In the genomic region with DNA sequence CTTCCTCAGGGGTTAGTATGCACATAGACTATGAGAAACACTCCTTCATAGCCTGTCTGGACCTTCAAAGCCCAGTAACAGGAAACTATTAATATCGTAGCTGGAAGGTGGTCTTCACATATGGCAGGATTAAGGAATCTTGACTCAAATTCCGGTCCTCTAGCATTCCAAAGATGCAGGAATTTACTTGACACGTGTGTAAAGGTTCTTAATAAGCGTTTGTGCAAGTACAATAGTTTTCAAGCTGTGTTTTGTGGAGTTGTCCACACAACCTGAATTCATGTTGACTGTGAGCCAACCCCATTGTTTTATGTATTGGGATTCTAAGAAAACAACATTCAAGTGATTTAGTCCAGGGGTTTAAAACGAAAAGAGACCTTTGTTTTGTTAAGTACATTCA, we compare ENCODE assay signal across 1 cellular context.
TF ChIP-seq lines count a peak whose summit lies in the region.

No MANE protein-coding gene starts in this region.

TF ChIP-seq in GM23338, 12 proteins besides CTCF, POLR2A, EP300 and RAD21:
- TF ChIP-seq REST (IDR thresholded peaks at IDR 0.05; ENCODE audit: unreplicated experiment) (no peak), POLR2AphosphoS5 (IDR thresholded peaks at IDR 0.05; ENCODE audit: low read depth) (no peak), STAT1 (IDR thresholded peaks at IDR 0.05; ENCODE audit: unreplicated experiment) (no peak), NANOG (IDR thresholded peaks at IDR 0.05; ENCODE audit: borderline replicate concordance) (peak; percentile 62; the same call in 1 of the 2 replicates)
- TF ChIP-seq, protein P1, sequence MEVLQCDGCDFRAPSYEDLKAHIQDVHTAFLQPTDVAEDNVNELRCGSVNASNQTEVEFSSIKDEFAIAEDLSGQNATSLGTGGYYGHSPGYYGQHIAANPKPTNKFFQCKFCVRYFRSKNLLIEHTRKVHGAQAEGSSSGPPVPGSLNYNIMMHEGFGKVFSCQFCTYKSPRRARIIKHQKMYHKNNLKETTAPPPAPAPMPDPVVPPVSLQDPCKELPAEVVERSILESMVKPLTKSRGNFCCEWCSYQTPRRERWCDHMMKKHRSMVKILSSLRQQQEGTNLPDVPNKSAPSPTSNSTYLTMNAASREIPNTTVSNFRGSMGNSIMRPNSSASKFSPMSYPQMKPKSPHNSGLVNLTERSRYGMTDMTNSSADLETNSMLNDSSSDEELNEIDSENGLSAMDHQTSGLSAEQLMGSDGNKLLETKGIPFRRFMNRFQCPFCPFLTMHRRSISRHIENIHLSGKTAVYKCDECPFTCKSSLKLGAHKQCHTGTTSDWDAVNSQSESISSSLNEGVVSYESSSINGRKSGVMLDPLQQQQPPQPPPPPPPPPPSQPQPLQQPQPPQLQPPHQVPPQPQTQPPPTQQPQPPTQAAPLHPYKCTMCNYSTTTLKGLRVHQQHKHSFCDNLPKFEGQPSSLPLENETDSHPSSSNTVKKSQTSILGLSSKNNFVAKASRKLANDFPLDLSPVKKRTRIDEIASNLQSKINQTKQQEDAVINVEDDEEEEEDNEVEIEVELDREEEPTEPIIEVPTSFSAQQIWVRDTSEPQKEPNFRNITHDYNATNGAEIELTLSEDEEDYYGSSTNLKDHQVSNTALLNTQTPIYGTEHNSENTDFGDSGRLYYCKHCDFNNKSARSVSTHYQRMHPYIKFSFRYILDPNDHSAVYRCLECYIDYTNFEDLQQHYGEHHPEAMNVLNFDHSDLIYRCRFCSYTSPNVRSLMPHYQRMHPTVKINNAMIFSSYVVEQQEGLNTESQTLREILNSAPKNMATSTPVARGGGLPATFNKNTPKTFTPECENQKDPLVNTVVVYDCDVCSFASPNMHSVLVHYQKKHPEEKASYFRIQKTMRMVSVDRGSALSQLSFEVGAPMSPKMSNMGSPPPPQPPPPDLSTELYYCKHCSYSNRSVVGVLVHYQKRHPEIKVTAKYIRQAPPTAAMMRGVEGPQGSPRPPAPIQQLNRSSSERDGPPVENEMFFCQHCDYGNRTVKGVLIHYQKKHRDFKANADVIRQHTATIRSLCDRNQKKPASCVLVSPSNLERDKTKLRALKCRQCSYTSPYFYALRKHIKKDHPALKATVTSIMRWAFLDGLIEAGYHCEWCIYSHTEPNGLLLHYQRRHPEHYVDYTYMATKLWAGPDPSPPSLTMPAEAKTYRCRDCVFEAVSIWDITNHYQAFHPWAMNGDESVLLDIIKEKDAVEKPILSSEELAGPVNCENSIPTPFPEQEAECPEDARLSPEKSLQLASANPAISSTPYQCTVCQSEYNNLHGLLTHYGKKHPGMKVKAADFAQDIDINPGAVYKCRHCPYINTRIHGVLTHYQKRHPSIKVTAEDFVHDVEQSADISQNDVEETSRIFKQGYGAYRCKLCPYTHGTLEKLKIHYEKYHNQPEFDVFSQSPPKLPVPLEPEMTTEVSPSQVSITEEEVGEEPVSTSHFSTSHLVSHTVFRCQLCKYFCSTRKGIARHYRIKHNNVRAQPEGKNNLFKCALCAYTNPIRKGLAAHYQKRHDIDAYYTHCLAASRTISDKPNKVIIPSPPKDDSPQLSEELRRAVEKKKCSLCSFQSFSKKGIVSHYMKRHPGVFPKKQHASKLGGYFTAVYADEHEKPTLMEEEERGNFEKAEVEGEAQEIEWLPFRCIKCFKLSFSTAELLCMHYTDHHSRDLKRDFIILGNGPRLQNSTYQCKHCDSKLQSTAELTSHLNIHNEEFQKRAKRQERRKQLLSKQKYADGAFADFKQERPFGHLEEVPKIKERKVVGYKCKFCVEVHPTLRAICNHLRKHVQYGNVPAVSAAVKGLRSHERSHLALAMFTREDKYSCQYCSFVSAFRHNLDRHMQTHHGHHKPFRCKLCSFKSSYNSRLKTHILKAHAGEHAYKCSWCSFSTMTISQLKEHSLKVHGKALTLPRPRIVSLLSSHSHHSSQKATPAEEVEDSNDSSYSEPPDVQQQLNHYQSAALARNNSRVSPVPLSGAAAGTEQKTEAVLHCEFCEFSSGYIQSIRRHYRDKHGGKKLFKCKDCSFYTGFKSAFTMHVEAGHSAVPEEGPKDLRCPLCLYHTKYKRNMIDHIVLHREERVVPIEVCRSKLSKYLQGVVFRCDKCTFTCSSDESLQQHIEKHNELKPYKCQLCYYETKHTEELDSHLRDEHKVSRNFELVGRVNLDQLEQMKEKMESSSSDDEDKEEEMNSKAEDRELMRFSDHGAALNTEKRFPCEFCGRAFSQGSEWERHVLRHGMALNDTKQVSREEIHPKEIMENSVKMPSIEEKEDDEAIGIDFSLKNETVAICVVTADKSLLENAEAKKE (CRISPR knock-in tag; IDR thresholded peaks at IDR 0.05) = no peak
